ENCODE assay signal across 8 cellular contexts in genomic region chr2:42754021-42754775, GRCh38. TPM values are rescaled to one million over a fixed set of nuclear protein-coding genes. Genes with fewer than 3 reads are reported as not detected.
DNase-seq lines count a peak whose midpoint lies in the region; ATAC-seq and TF ChIP-seq lines count a peak whose summit lies in the region.

No MANE protein-coding gene starts in this region.

- CTCF ChIA-PET in activated CD4-positive, alpha-beta T cell treated with anti-CD3 and anti-CD28 coated beads, Interleukin-2, amount 10 ng/mL, durations not matched to agents 7 days and 5 days (lab: Charles Lee), result interaction anchor here (0.5 to 1.1 kb wide), 2 partner anchors 91 to 146 kb away, joined by 3 read pairs; no protein-coding TSS in a partner anchor

- H3K4me3 Mint-ChIP-seq in activated CD4-positive, alpha-beta T cell treated with anti-CD3 and anti-CD28 coated beads, Interleukin-2, amount 10 ng/mL, durations not matched to agents 7 days and 5 days, result no peak overlapping the region

- H3K27ac ChIP-seq in temporal lobe (ENCODE audit: low read depth, low read length), result peak overlapping the region; percentile 74

- H3K4me3 ChIP-seq in AG10803 (ENCODE audit: low read length), result no peak overlapping the region

- no peaks in the 10 kb centered on the region for H3K9me3 Mint-ChIP-seq in activated CD4-positive, alpha-beta T cell treated with anti-CD3 and anti-CD28 coated beads, Interleukin-2, amount 10 ng/mL, durations not matched to agents 7 days and 5 days

- no peaks in the 10 kb centered on the region for H3K27me3 Mint-ChIP-seq in activated CD4-positive, alpha-beta T cell treated with anti-CD3 and anti-CD28 coated beads, Interleukin-2, amount 10 ng/mL, durations not matched to agents 7 days and 5 days

- peaks cover 2% of the 10 kb centered on the region for H3K36me3 Mint-ChIP-seq in activated CD4-positive, alpha-beta T cell treated with anti-CD3 and anti-CD28 coated beads, Interleukin-2, amount 10 ng/mL, durations not matched to agents 7 days and 5 days (ENCODE audit: low read depth)

- ATAC-seq in GM19467 (IDR thresholded peaks at IDR 0.05; ENCODE audit: unreplicated experiment) (peak; percentile 57), HG03565 (IDR thresholded peaks at IDR 0.05; ENCODE audit: unreplicated experiment) (peak; percentile 50)

- DNase-seq in AG10803 (ENCODE audit: low read depth) (peak; percentile 42), fibroblast of gingiva (ENCODE audit: low read depth) (peak; percentile 13), SKM-1 treated with dmso at 0.1 percent for 144 hours (lab: John Stamatoyannopoulos, UW; ENCODE audit: unreplicated experiment) (no peak), SW480 (ENCODE audit: low spot score) (no peak)
- no peak for DNase-seq in activated CD4-positive, alpha-beta T cell treated with anti-CD3 and anti-CD28 coated beads, Interleukin-2, amount 10 ng/mL, durations not matched to agents 7 days and 5 days

- no peaks in the 10 kb centered on the region for H3K4me1 Mint-ChIP-seq in activated CD4-positive, alpha-beta T cell treated with anti-CD3 and anti-CD28 coated beads, Interleukin-2, amount 10 ng/mL, durations not matched to agents 7 days and 5 days

- POLR2A ChIA-PET in activated CD4-positive, alpha-beta T cell treated with anti-CD3 and anti-CD28 coated beads, Interleukin-2, amount 10 ng/mL, durations not matched to agents 7 days and 5 days (lab: Charles Lee), result no interaction called here

- TF ChIP-seq CTCF in AG10803 (conservative IDR thresholded peaks at IDR 0.05; ENCODE audit: low read length), result no peak

- H3K27ac Mint-ChIP-seq in activated CD4-positive, alpha-beta T cell treated with anti-CD3 and anti-CD28 coated beads, Interleukin-2, amount 10 ng/mL, durations not matched to agents 7 days and 5 days, result no peak overlapping the region

RNA-seq across cellular contexts. Expression of gene OXER1, which starts 9.7 kb away (rescaled TPM):
- total RNA-seq in temporal lobe, result 0.25 TPM
- not detected for total RNA-seq in activated CD4-positive, alpha-beta T cell treated with anti-CD3 and anti-CD28 coated beads, Interleukin-2, amount 10 ng/mL, durations not matched to agents 7 days and 5 days

RNA-seq across cellular contexts. Expression of gene HAAO, which starts 38.2 kb away (rescaled TPM):
- total RNA-seq in temporal lobe, result 1.5 TPM
- not detected for total RNA-seq in activated CD4-positive, alpha-beta T cell treated with anti-CD3 and anti-CD28 coated beads, Interleukin-2, amount 10 ng/mL, durations not matched to agents 7 days and 5 days

Comparison
In these comparisons a context has a peak if more than half of its experiments do, and no peak if none do; other contexts are left out.
1. DNase-seq: peak in AG10803 (single experiment) and fibroblast of gingiva (single experiment); none in SKM-1 treated with dmso at 0.1 percent for 144 hours (single experiment), activated CD4-positive, alpha-beta T cell treated with anti-CD3 and anti-CD28 coated beads, Interleukin-2, amount 10 ng/mL, durations not matched to agents 7 days and 5 days (single experiment) and SW480 (single experiment).